Comparison of ENCODE assay signal across 34 cellular contexts in genomic region chr11:79331251-79331901, GRCh38.
DNase-seq lines count a peak whose midpoint lies in the region; ATAC-seq, FAIRE-seq and TF ChIP-seq lines count a peak whose summit lies in the region.
"Had no signal": no experiment of that assay in that cellular context is flagged by ENCODE, and none has a peak within 500 bp of the region (broad histone marks: within the 10 kb centered on the region; RNA-seq: fewer than 3 reads in every experiment).

No MANE protein-coding gene starts in this region.

- H3K36me3 Mint-ChIP-seq in neural progenitor cell: no peaks in the 10 kb centered on the region
- H3K36me3 Mint-ChIP-seq: IgD-negative memory B cell had no signal

- DNase-seq in DMS53 (lab: John Stamatoyannopoulos, UW): peak; percentile 26
- DNase-seq in DMS53 treated with DMSO at 0.1 percent for 48 hours (lab: John Stamatoyannopoulos, UW; ENCODE audit: unreplicated experiment): no peak
- peak; percentile 90 for DNase-seq in NCI-H69 (lab: John Stamatoyannopoulos, UW)
- DNase-seq in neural progenitor cell (ENCODE audit: low spot score): peak; percentile 4
- no peak for DNase-seq in urothelium cell line (ENCODE audit: low spot score)
- DNase-seq in caudate nucleus (lab: John Stamatoyannopoulos, UW): no peak
- DNase-seq: activated CD4-positive, alpha-beta T cell treated with anti-CD3 and anti-CD28 coated beads, Interleukin-2, amount 50 U/mL, for 48 hours; activated CD4-positive, CD25-positive, alpha-beta regulatory T cell treated with anti-CD3 and anti-CD28 coated beads, Interleukin-2, amount 50 U/mL, for 72 hours; activated naive CD8-positive, alpha-beta T cell treated with anti-CD3 and anti-CD28 coated beads, Interleukin-2, amount 50 U/mL, for 24 hours; activated T-cell treated with anti-CD3 and anti-CD28 coated beads, Interleukin-2, amount 50 U/mL, for 72 hours; C1 segment of cervical spinal cord; Caco-2; dermis blood vessel endothelial cell; esophagus squamous epithelium; foreskin keratinocyte; GM23248; HFFc6; mesendoderm; NCI-H2029 treated with DMSO at 0.1 percent for 48 hours; NCI-H510A treated with DMSO at 0.1 percent for 48 hours; PC-9; right lobe of liver; stimulated activated CD4-positive, alpha-beta T cell treated with anti-CD3 and anti-CD28 coated beads, Interleukin-4, amount 100 ng/mL, for 1 hour; transverse colon had no signal

- no peak overlapping the region for H3K4me3 Mint-ChIP-seq in neural progenitor cell
- H3K4me3 Mint-ChIP-seq: activated naive CD8-positive, alpha-beta T cell treated with anti-CD3 and anti-CD28 coated beads, Interleukin-2, amount 50 U/mL, for 24 hours; activated T-cell treated with anti-CD3 and anti-CD28 coated beads, Interleukin-2, amount 50 U/mL, for 72 hours; HFFc6; IgD-negative memory B cell; T-helper 1 cell treated with Interleukin-12 subunit alpha and Interleukin-12 subunit beta and Interleukin-4 antibody, amounts not matched to agents 30 μg/mL and 1 μg/mL, for 36 hours had no signal

- POLR2A ChIA-PET in HEK293 (lab: Yijun Ruan, JAX): no interaction called here

- H3K9me3 Mint-ChIP-seq in neural progenitor cell: no peaks in the 10 kb centered on the region
- H3K9me3 Mint-ChIP-seq: HFFc6; T-helper 1 cell treated with Interleukin-12 subunit alpha and Interleukin-12 subunit beta and Interleukin-4 antibody, amounts not matched to agents 30 μg/mL and 1 μg/mL, for 36 hours had no signal

- no peak for ATAC-seq in GM21576 (IDR thresholded peaks at IDR 0.05; ENCODE audit: unreplicated experiment)
- ATAC-seq: activated naive CD8-positive, alpha-beta T cell treated with anti-CD3 and anti-CD28 coated beads, Interleukin-2, amount 50 U/mL, for 24 hours; activated T-cell treated with anti-CD3 and anti-CD28 coated beads, Interleukin-2, amount 50 U/mL, for 72 hours; right lobe of liver; Right ventricle myocardium inferior had no signal

- H3K36me3 ChIP-seq in HEK293 (ENCODE audit: control insufficient read depth in 2 of 2, insufficient read depth in 1 of 2, low read length in 2 of 2) (no peaks in the 10 kb centered on the region), neural progenitor cell (no peaks in the 10 kb centered on the region)
- H3K36me3 ChIP-seq: esophagus squamous epithelium, heart left ventricle, right lobe of liver, transverse colon had no signal

- no peak overlapping the region for H3K9ac ChIP-seq in neural progenitor cell
- H3K9ac ChIP-seq: GM23248 had no signal

- H4K20me1 ChIP-seq in neural progenitor cell (ENCODE audit: low read depth): no peaks in the 10 kb centered on the region

- H3K27ac Mint-ChIP-seq in neural progenitor cell: no peak overlapping the region
- H3K27ac Mint-ChIP-seq: activated naive CD8-positive, alpha-beta T cell treated with anti-CD3 and anti-CD28 coated beads, Interleukin-2, amount 50 U/mL, for 24 hours; activated T-cell treated with anti-CD3 and anti-CD28 coated beads, Interleukin-2, amount 50 U/mL, for 72 hours; HFFc6; IgD-negative memory B cell; T-helper 1 cell treated with Interleukin-12 subunit alpha and Interleukin-12 subunit beta and Interleukin-4 antibody, amounts not matched to agents 30 μg/mL and 1 μg/mL, for 36 hours had no signal

- FAIRE-seq in urothelium cell line (lab: Jason Lieb, UNC): no peak
- FAIRE-seq: endometrium, keratinocyte, TTC549 had no signal

- no peaks in the 10 kb centered on the region for H3K79me2 ChIP-seq in neural progenitor cell (ENCODE audit: low read depth)

- peaks cover 3% of the 10 kb centered on the region for H3K27me3 Mint-ChIP-seq in neural progenitor cell (ENCODE audit: insufficient read depth, low read depth)
- H3K27me3 Mint-ChIP-seq: activated naive CD8-positive, alpha-beta T cell treated with anti-CD3 and anti-CD28 coated beads, Interleukin-2, amount 50 U/mL, for 24 hours had no signal

- no peak overlapping the region for H3K4me2 ChIP-seq in neural progenitor cell
- H3K4me2 ChIP-seq: PC-9 had no signal

- no peaks in the 10 kb centered on the region for H3F3A ChIP-seq in neural progenitor cell (ENCODE audit: low read depth)

- H3K4me1 Mint-ChIP-seq in neural progenitor cell: peaks cover 18% of the 10 kb centered on the region
- H3K4me1 Mint-ChIP-seq: activated naive CD8-positive, alpha-beta T cell treated with anti-CD3 and anti-CD28 coated beads, Interleukin-2, amount 50 U/mL, for 24 hours; IgD-negative memory B cell had no signal

- CTCF ChIA-PET in HEK293 (lab: Yijun Ruan, JAX): no interaction called here

- no peak overlapping the region for H3K27ac ChIP-seq in HEK293 (ENCODE audit: extremely low read depth, low read depth, low read length)
- no peak overlapping the region for H3K27ac ChIP-seq in neural progenitor cell
- H3K27ac ChIP-seq in caudate nucleus (ENCODE audit: low read depth, low read length): no peak overlapping the region
- H3K27ac ChIP-seq: 22Rv1, esophagus squamous epithelium, foreskin keratinocyte, GM23248, heart left ventricle, PC-9, right lobe of liver, transverse colon had no signal

- H3K4me1 ChIP-seq in HEK293 (ENCODE audit: control insufficient read depth, insufficient read depth, low read length) (no peaks in the 10 kb centered on the region), neural progenitor cell (peaks cover 9% of the 10 kb centered on the region)
- H3K4me1 ChIP-seq: Caco-2, foreskin keratinocyte, right lobe of liver, transverse colon had no signal

- H3K4me3 ChIP-seq in HEK293 (ENCODE audit: low read depth, low read length): no peak overlapping the region
- H3K4me3 ChIP-seq in neural progenitor cell: no peak overlapping the region
- H3K4me3 ChIP-seq: esophagus squamous epithelium, GM23248, heart left ventricle, PC-9, right lobe of liver, transverse colon had no signal

- H2AFZ ChIP-seq in neural progenitor cell (replicated peaks): no peak overlapping the region
- H2AFZ ChIP-seq: GM23248, PC-9 had no signal

- TF ChIP-seq CTCF in HEK293 (tag by site-specific recombination; IDR thresholded peaks at IDR 0.05): no peak
- TF ChIP-seq CTCF in neural progenitor cell (IDR thresholded peaks at IDR 0.05): no peak

- H3K27me3 ChIP-seq in neural progenitor cell: no peaks in the 10 kb centered on the region
- H3K27me3 ChIP-seq: esophagus squamous epithelium, foreskin keratinocyte, heart left ventricle, right lobe of liver, transverse colon had no signal

- H3K9me3 ChIP-seq in HEK293 (ENCODE audit: control insufficient read depth, insufficient read depth, low read depth, low read length): no peaks in the 10 kb centered on the region
- H3K9me3 ChIP-seq in neural progenitor cell (ENCODE audit: low read depth): no peaks in the 10 kb centered on the region
- H3K9me3 ChIP-seq: Caco-2, esophagus squamous epithelium, heart left ventricle, right lobe of liver, transverse colon had no signal

TF ChIP-seq in HEK293, 187 proteins besides CTCF, POLR2A, EP300 and RAD21:
- no peak for TF ChIP-seq ZNF654 (tag by site-specific recombination; IDR thresholded peaks at IDR 0.05; ENCODE audit: low read depth)
- no peak for TF ChIP-seq ZNF645 (tag by site-specific recombination; IDR thresholded peaks at IDR 0.05)
- TF ChIP-seq ZBTB6 (tag by site-specific recombination; IDR thresholded peaks at IDR 0.05): no peak
- TF ChIP-seq ZIC2 (tag by site-specific recombination; IDR thresholded peaks at IDR 0.05): peak; percentile 93
- TF ChIP-seq ZNF302 (tag by site-specific recombination; IDR thresholded peaks at IDR 0.05; ENCODE audit: low read depth): no peak
- no peak for TF ChIP-seq ZNF174 (tag by site-specific recombination; IDR thresholded peaks at IDR 0.05)
- TF ChIP-seq ZNF350 (tag by site-specific recombination; IDR thresholded peaks at IDR 0.05): no peak

Comparison
In these comparisons a context has a peak if more than half of its experiments do, and no peak if none do; other contexts are left out.
1. DNase-seq: peak in DMS53 (single experiment), NCI-H69 (single experiment) and neural progenitor cell (single experiment); none in DMS53 treated with DMSO at 0.1 percent for 48 hours (single experiment), urothelium cell line (single experiment) and caudate nucleus (0 of 61).